In genomic region chr3:172065534-172065933, GRCh38 we compare ENCODE assay signal across 1 cellular context.
TF ChIP-seq lines count a peak whose summit lies in the region.

No MANE protein-coding gene starts in this region.

TF ChIP-seq in GM23338, 12 proteins besides CTCF, POLR2A, EP300 and RAD21 (continued from another document):
- TF ChIP-seq ETS1 (IDR thresholded peaks at IDR 0.05), result no peak
- no peak for TF ChIP-seq POLR2AphosphoS5 (IDR thresholded peaks at IDR 0.05; ENCODE audit: low read depth)
- no peak for TF ChIP-seq JUNB (IDR thresholded peaks at IDR 0.05; ENCODE audit: unreplicated experiment)
TF ChIP-seq in GM23338: peak in this region for 0.
